ENCODE assay signal across 7 cellular contexts in the genomic region with DNA sequence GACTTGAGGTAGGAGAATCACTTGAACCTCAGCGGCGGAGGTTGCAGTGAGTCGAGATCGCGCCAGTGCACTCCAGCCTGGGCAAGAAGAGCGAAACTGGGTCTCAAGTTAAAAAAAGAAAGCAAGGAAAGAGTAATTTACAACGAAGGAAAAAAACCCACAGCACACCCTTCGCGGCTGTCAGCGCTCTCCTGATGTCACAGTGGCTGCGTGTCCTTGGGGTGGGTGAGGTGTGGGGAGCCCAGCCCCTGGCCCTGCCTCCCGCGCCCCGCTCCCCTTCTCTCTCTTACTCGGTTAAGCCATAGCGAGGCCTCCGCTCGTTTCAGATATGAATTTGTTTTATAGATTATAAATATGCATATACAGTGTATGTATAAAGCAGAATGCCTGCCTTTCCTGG. TPM values are rescaled to one million over a fixed set of nuclear protein-coding genes. Genes with fewer than 3 reads are reported as not detected.
A peak's percentile ranks its signal among the peaks of the same experiment; 100 is the strongest.
DNase-seq lines count a peak whose midpoint lies in the region; ATAC-seq and TF ChIP-seq lines count a peak whose summit lies in the region.

No MANE protein-coding gene starts in this region.

- in situ Hi-C loops in GM23248 (cut with MboI) = no loop called here

- no peak overlapping the region for H3K27ac ChIP-seq in GM23248
- H3K27ac ChIP-seq in OCI-LY7 (ENCODE audit: low read depth, low read length, poor library complexity, severe bottlenecking) = peak overlapping the region; percentile 24
- peak overlapping the region; percentile 71 for H3K27ac ChIP-seq in psoas muscle
- H3K27ac ChIP-seq in body of pancreas = peak overlapping the region in 2 of 4 donors; percentile 66 to 90

- H3K27me3 ChIP-seq in GM23248 (replicated peaks; ENCODE audit: insufficient read depth) = no peaks in the 10 kb centered on the region
- no peaks in the 10 kb centered on the region for H3K27me3 ChIP-seq in psoas muscle (ENCODE audit: insufficient read depth in 3 of 3, low read length in 2 of 3)
- no peaks in the 10 kb centered on the region for H3K27me3 ChIP-seq in body of pancreas

- no peak overlapping the region for H3K9ac ChIP-seq in GM23248

- no peak for ATAC-seq in effector memory CD8-positive, alpha-beta T cell (replicated peaks)
- ATAC-seq in psoas muscle (no peak), GM19351 (IDR thresholded peaks at IDR 0.05; ENCODE audit: unreplicated experiment) (no peak), body of pancreas (no peak)

- peaks cover 14% of the 10 kb centered on the region; the same call in 1 of the 2 replicates for H3F3A ChIP-seq in GM23248 (ENCODE audit: insufficient read depth)

- H3K4me1 ChIP-seq in GM23248 (ENCODE audit: insufficient read depth) (peaks cover 11% of the 10 kb centered on the region), OCI-LY7 (ENCODE audit: insufficient read depth, low read length, poor library complexity, severe bottlenecking) (peaks cover 22% of the 10 kb centered on the region), psoas muscle (peaks cover 6% of the 10 kb centered on the region), body of pancreas (peaks cover 22% of the 10 kb centered on the region)

- H3K4me1 Mint-ChIP-seq in effector memory CD8-positive, alpha-beta T cell (ENCODE audit: low read depth in 2 of 2) = peaks cover 25 to 27% of the 10 kb centered on the region in 2 donors

- H3K9me3 Mint-ChIP-seq in effector memory CD8-positive, alpha-beta T cell = no peaks in the 10 kb centered on the region

- no peaks in the 10 kb centered on the region for H3K9me2 ChIP-seq in GM23248 (ENCODE audit: insufficient read depth)
- H3K9me2 ChIP-seq in OCI-LY7 (ENCODE audit: insufficient read depth, low read length) = no peaks in the 10 kb centered on the region

- CTCF ChIA-PET in OCI-LY7 (lab: Charles Lee; ENCODE audit: unreplicated experiment) = interaction anchor here (1.0 kb wide), 1 partner anchor 28 kb away, joined by 3 read pairs; the partner anchor contains the start of gene MAPK8IP3

- H3K36me3 Mint-ChIP-seq in effector memory CD8-positive, alpha-beta T cell (ENCODE audit: insufficient read depth) = peaks cover 12% of the 10 kb centered on the region

- peak overlapping the region; percentile 66 for H3K4me2 ChIP-seq in GM23248 (ENCODE audit: unreplicated experiment)
- peak overlapping the region; percentile 65 for H3K4me2 ChIP-seq in OCI-LY7 (ENCODE audit: low read length)

- H3K4me3 Mint-ChIP-seq in effector memory CD8-positive, alpha-beta T cell = peak overlapping the region; percentile 33 to 54

- TF ChIP-seq CTCF in OCI-LY7 (conservative IDR thresholded peaks at IDR 0.05; ENCODE audit: low read length) (no peak), psoas muscle (IDR thresholded peaks at IDR 0.05) (no peak), body of pancreas (IDR thresholded peaks at IDR 0.05) (no peak)

- H3K36me3 ChIP-seq in GM23248 (ENCODE audit: low read depth) = peaks cover 19% of the 10 kb centered on the region; the same call in 1 of the 2 replicates
- H3K36me3 ChIP-seq in OCI-LY7 (ENCODE audit: insufficient read depth, low read length) = peaks cover 56% of the 10 kb centered on the region
- H3K36me3 ChIP-seq in psoas muscle (ENCODE audit: insufficient read depth in 1 of 2, low read depth in 1 of 2) = peaks cover 3 to 42% of the 10 kb centered on the region in 2 donors
- H3K36me3 ChIP-seq in body of pancreas (replicated peaks in 1 of 2; ENCODE audit: insufficient read depth in 1 of 2, low read depth in 2 of 2) = peaks cover 0 to 11% of the 10 kb centered on the region in 2 donors

- POLR2A ChIA-PET in OCI-LY7 (lab: Charles Lee) = interaction anchor here (0.6 to 0.9 kb wide), 4 partner anchors 28 to 188 kb away, joined by 3 to 12 read pairs (median 4); partner anchors contain the start of gene MAPK8IP3

- BruUV-seq in OCI-LY7 (replicated peaks; lab: Mats Ljungman, UMichigan) = no TSS peak

- intact Hi-C loops in OCI-LY7 (cut with micrococcal nuclease; ENCODE audit: unreplicated experiment) (no loop called here), psoas muscle (cut with DNase I) (loop anchor here in 1 of 2 donors (5.0 kb wide), 1 partner anchor 65 kb away; the partner anchor contains the start of genes CRAMP1 and IFT140), body of pancreas (cut with DNase I) (no loop called here)

- TF ChIP-seq POLR2A in body of pancreas (IDR thresholded peaks at IDR 0.05) = no peak

- WGBS in GM23248 (ENCODE audit: low coverage in 1 of 2, low lambda C conversion rate in 2 of 2, missing lambda C conversion rate in 2 of 2), 2 experiments = 93% methylated on average over 13 to 18 of the region's 18 CpGs
- 89 to 90% (median 89%) methylated on average over 18 of the region's 18 CpGs for WGBS in psoas muscle, 3 donors
- 77 to 87% methylated on average over 18 of the region's 18 CpGs for whole genome bisulfite sequencing in body of pancreas, 2 donors

- peak overlapping the region in 1 of 2 donors; percentile 78 for H3K27ac Mint-ChIP-seq in effector memory CD8-positive, alpha-beta T cell

- H3K9me3 ChIP-seq in GM23248 (ENCODE audit: low read depth) = no peaks in the 10 kb centered on the region
- H3K9me3 ChIP-seq in OCI-LY7 (ENCODE audit: low read length) = no peaks in the 10 kb centered on the region
- H3K9me3 ChIP-seq in psoas muscle = no peaks in the 10 kb centered on the region
- H3K9me3 ChIP-seq in body of pancreas = no peaks in the 10 kb centered on the region

- H4K20me1 ChIP-seq in GM23248 (ENCODE audit: insufficient read depth) (0 out of 2 replicates have a peak, but pooled peaks cover 3% of the 10 kb centered on the region), OCI-LY7 (ENCODE audit: insufficient read depth, low read length) (peaks cover 18% of the 10 kb centered on the region)

- DNase-seq in GM23248 = no peak
- no peak for DNase-seq in OCI-LY7 (ENCODE audit: low spot score)
- DNase-seq in effector memory CD8-positive, alpha-beta T cell = no peak
- no peak for DNase-seq in psoas muscle
- DNase-seq in mucosa of gallbladder (ENCODE audit: low spot score) = no peak
- DNase-seq in body of pancreas = no peak

- H3K79me2 ChIP-seq in GM23248 (ENCODE audit: insufficient read depth) (peaks cover 39% of the 10 kb centered on the region), OCI-LY7 (ENCODE audit: insufficient read depth, low read depth, low read length) (peaks cover 39% of the 10 kb centered on the region)

- H2AFZ ChIP-seq in GM23248 (no peak overlapping the region), OCI-LY7 (ENCODE audit: low read length) (peak overlapping the region; percentile 12; the same call in 1 of the 2 replicates)

- H3K27me3 Mint-ChIP-seq in effector memory CD8-positive, alpha-beta T cell = no peaks in the 10 kb centered on the region

- H3K4me3 ChIP-seq in GM23248 (no peak overlapping the region), OCI-LY7 (ENCODE audit: low read depth, low read length, poor library complexity, severe bottlenecking) (peak overlapping the region; percentile 97), psoas muscle (peak overlapping the region; percentile 81), body of pancreas (no peak overlapping the region)

RNA-seq across cellular contexts. Expression of gene JPT2, which starts 0.7 kb away (rescaled TPM):
- total RNA-seq in GM23248 (2014; rRNA removed; shearing (Covaris generic)) = 51.8 and 55.9 TPM in 2 replicates
- polyA plus RNA-seq in GM23248 (2016; fragmentation: Nextera tagmentation; extraction: Ambion mirVana) (6.5 and 8.0 TPM in 2 replicates), psoas muscle (10 to 100 TPM; 14.4 to 27.7 (median 14.6) TPM)
- 48.3 and 67.4 TPM in 2 replicates for total RNA-seq in OCI-LY7 (2014; rRNA removed; shearing (Covaris generic))
- total RNA-seq in OCI-LY7 (2022) (75.2 and 80.3 TPM in 2 replicates), psoas muscle (10 to 100 TPM; 21.4 to 30.6 (median 25.1) TPM), mucosa of gallbladder (62.7 TPM), body of pancreas (10 to 100 TPM; 15.5 to 24.4 TPM)

RNA-seq across cellular contexts. Expression of gene MAPK8IP3, which starts 28.7 kb away (rescaled TPM):
- total RNA-seq in GM23248 (2014; rRNA removed; shearing (Covaris generic)) = 28.3 and 58.9 TPM in 2 replicates
- polyA plus RNA-seq in GM23248 (2016; fragmentation: Nextera tagmentation; extraction: Ambion mirVana) = 9.1 and 10.0 TPM in 2 replicates
- total RNA-seq in OCI-LY7 (2014; rRNA removed; shearing (Covaris generic)) = 95.9 and 114 TPM in 2 replicates
- 130 and 133 TPM in 2 replicates for total RNA-seq in OCI-LY7 (2022)
- total RNA-seq in psoas muscle = 10 to 100 TPM; 22.6 to 31.6 (median 24.9) TPM
- polyA plus RNA-seq in psoas muscle = 10 to 100 TPM; 11.7 to 17.0 (median 13.4) TPM
- 94.1 TPM for total RNA-seq in mucosa of gallbladder
- 100 to 1,000 TPM in 1 of 2 donors, 10 to 100 TPM in 1; 79.9 to 103 TPM for total RNA-seq in body of pancreas

Comparison
In these comparisons a context has a peak if more than half of its experiments do, and no peak if none do; other contexts are left out.
1. H3K4me3 ChIP-seq: peak in OCI-LY7 (single experiment) and psoas muscle (single experiment); none in GM23248 (single experiment) and body of pancreas (0 of 2).